ENCODE assay signal across 18 cellular contexts in genomic region chrX:110569506-110569905, GRCh38.
DNase-seq lines count a peak whose midpoint lies in the region; ATAC-seq and TF ChIP-seq lines count a peak whose summit lies in the region.
"Had no signal": no experiment of that assay in that cellular context is flagged by ENCODE, and none has a peak within 500 bp of the region (broad histone marks: within the 10 kb centered on the region; RNA-seq: fewer than 3 reads in every experiment).

No MANE protein-coding gene starts in this region.

- 74% methylated on average over 1 of the region's 1 CpG for WGBS in hepatocyte (ENCODE audit: low lambda C conversion rate, missing lambda C conversion rate)
- 31 to 69% methylated on average over 1 of the region's 1 CpG for WGBS in sigmoid colon, 2 donors

- no peak for TF ChIP-seq EP300 in sigmoid colon (IDR thresholded peaks at IDR 0.05)

- intact Hi-C loops in sigmoid colon (cut with DNase I): no loop called here

- H3K27ac ChIP-seq in RWPE2 (ENCODE audit: poor library complexity, severe bottlenecking) (no peak overlapping the region), hepatocyte (no peak overlapping the region), sigmoid colon (no peak overlapping the region)
- H3K27ac ChIP-seq: dorsolateral prefrontal cortex, testis had no signal

- TF ChIP-seq CTCF in RWPE2 (IDR thresholded peaks at IDR 0.05; ENCODE audit: poor library complexity, severe bottlenecking) (no peak), hepatocyte (IDR thresholded peaks at IDR 0.05; ENCODE audit: poor library complexity) (no peak), sigmoid colon (IDR thresholded peaks at IDR 0.05) (no peak)

- H4K20me1 ChIP-seq in hepatocyte (ENCODE audit: insufficient read depth, poor library complexity, severe bottlenecking): no peaks in the 10 kb centered on the region

- H2AFZ ChIP-seq in hepatocyte: no peak overlapping the region

- peak; percentile 58 for DNase-seq in DMS 273 treated with DMSO at 0.1 percent for 48 hours (lab: John Stamatoyannopoulos, UW)
- DNase-seq in Jurkat, Clone E6-1 (ENCODE audit: low read depth, low spot score): peak; percentile 32
- no peak for DNase-seq in RWPE2 (ENCODE audit: low spot score)
- peak; percentile 4 for DNase-seq in iris pigment epithelial cell (ENCODE audit: low read depth)
- DNase-seq in NCI-H1436 (lab: John Stamatoyannopoulos, UW): no peak
- DNase-seq in hepatocyte (ENCODE audit: low spot score): no peak
- DNase-seq in sigmoid colon: no peak
- DNase-seq: activated gamma-delta T cell; CD8-positive, alpha-beta memory T cell; central memory CD4-positive, alpha-beta T cell; dorsolateral prefrontal cortex; MG63; NCI-H187 treated with DMSO at 0.1 percent for 48 hours; Right ventricle myocardium superior; stimulated activated CD8-positive, alpha-beta memory T cell treated with anti-CD3 and anti-CD28 coated beads, Interleukin-4, amount 100 ng/mL, for 48 hours; T-helper 1 cell; testis had no signal

- H3K36me3 ChIP-seq in RWPE2 (ENCODE audit: low read depth) (no peaks in the 10 kb centered on the region), hepatocyte (replicated peaks; ENCODE audit: insufficient read depth, low read depth) (no peaks in the 10 kb centered on the region), sigmoid colon (no peaks in the 10 kb centered on the region)
- H3K36me3 ChIP-seq: MG63 had no signal

- no peak overlapping the region for H3K4me3 ChIP-seq in Jurkat, Clone E6-1 (ENCODE audit: low read length)
- H3K4me3 ChIP-seq in RWPE2 (ENCODE audit: severe bottlenecking): no peak overlapping the region
- no peak overlapping the region for H3K4me3 ChIP-seq in hepatocyte
- H3K4me3 ChIP-seq in sigmoid colon: no peak overlapping the region
- H3K4me3 ChIP-seq: dorsolateral prefrontal cortex, MG63, testis had no signal

- H3K4me1 ChIP-seq in RWPE2 (ENCODE audit: insufficient read depth, poor library complexity, severe bottlenecking): no peaks in the 10 kb centered on the region
- no peaks in the 10 kb centered on the region for H3K4me1 ChIP-seq in hepatocyte (ENCODE audit: insufficient read depth)
- H3K4me1 ChIP-seq in sigmoid colon: no peaks in the 10 kb centered on the region
- H3K4me1 ChIP-seq: testis had no signal

- no peaks in the 10 kb centered on the region for H3K9me3 ChIP-seq in RWPE2 (ENCODE audit: severe bottlenecking)
- no peaks in the 10 kb centered on the region for H3K9me3 ChIP-seq in hepatocyte (ENCODE audit: low read depth)
- no peaks in the 10 kb centered on the region for H3K9me3 ChIP-seq in sigmoid colon
- H3K9me3 ChIP-seq: testis had no signal

- TF ChIP-seq POLR2A in sigmoid colon (IDR thresholded peaks at IDR 0.05): no peak

- no peak overlapping the region for H3K4me2 ChIP-seq in hepatocyte

- no peaks in the 10 kb centered on the region for H3K9me2 ChIP-seq in hepatocyte (replicated peaks; ENCODE audit: insufficient read depth)

- H3K27me3 ChIP-seq in RWPE2 (ENCODE audit: insufficient read depth, poor library complexity, severe bottlenecking) (no peaks in the 10 kb centered on the region), hepatocyte (no peaks in the 10 kb centered on the region), sigmoid colon (no peaks in the 10 kb centered on the region)
- H3K27me3 ChIP-seq: MG63, testis had no signal

- H3K79me2 ChIP-seq in hepatocyte: no peaks in the 10 kb centered on the region

- ATAC-seq in RWPE2 (ENCODE audit: low read depth) (peak; percentile 52; the same call in 2 of the 3 replicates), GM18861 (IDR thresholded peaks at IDR 0.05; ENCODE audit: unreplicated experiment) (no peak)

Comparison
In these comparisons a context has a peak if more than half of its experiments do, and no peak if none do; other contexts are left out.
1. DNase-seq: peak in DMS 273 treated with DMSO at 0.1 percent for 48 hours (single experiment), Jurkat, Clone E6-1 (single experiment) and iris pigment epithelial cell (single experiment); none in RWPE2 (single experiment), NCI-H1436 (single experiment), hepatocyte (single experiment) and sigmoid colon (single experiment).